ENCODE assay signal across 6 cellular contexts in genomic region chr16:2212362-2213324, GRCh38. TPM values are rescaled to one million over a fixed set of nuclear protein-coding genes. Genes with fewer than 3 reads are reported as not detected.
A peak's percentile ranks its signal among the peaks of the same experiment; 100 is the strongest.
DNase-seq lines count a peak whose midpoint lies in the region; ATAC-seq and TF ChIP-seq lines count a peak whose summit lies in the region.

No MANE protein-coding gene starts in this region.

- in situ Hi-C loops in HAP-1 (cut with MboI; ENCODE audit: low sequenced_read_pairs) = no loop called here

- POLR2A ChIA-PET in activated CD8-positive, alpha-beta T cell treated with anti-CD3 and anti-CD28 coated beads, Interleukin-2, amount 10 ng/mL, durations not matched to agents 7 days and 5 days (lab: Charles Lee) = no interaction called here
- POLR2A ChIA-PET in naive thymus-derived CD4-positive, alpha-beta T cell (lab: Charles Lee) = interaction anchor here (0.9 kb wide), 1 partner anchor 9 kb away, joined by 3 read pairs; no protein-coding TSS in a partner anchor

- H3K27me3 ChIP-seq in HAP-1 (ENCODE audit: low read depth) (no peaks in the 10 kb centered on the region), uterus (no peaks in the 10 kb centered on the region)
- H3K27me3 ChIP-seq in naive thymus-derived CD4-positive, alpha-beta T cell (ENCODE audit: control insufficient read depth in 2 of 2, insufficient read depth in 2 of 2, low read length in 2 of 2) = no peaks in the 10 kb centered on the region

- H3K4me3 Mint-ChIP-seq in activated CD8-positive, alpha-beta T cell treated with anti-CD3 and anti-CD28 coated beads, Interleukin-2, amount 10 ng/mL, durations not matched to agents 7 days and 5 days = peak overlapping the region; percentile 83
- H3K4me3 Mint-ChIP-seq in naive thymus-derived CD4-positive, alpha-beta T cell = peak overlapping the region; percentile 65 to 81 (median 76)

- no peak for TF ChIP-seq POLR2A in uterus (IDR thresholded peaks at IDR 0.05)

- CTCF ChIA-PET in activated CD8-positive, alpha-beta T cell treated with anti-CD3 and anti-CD28 coated beads, Interleukin-2, amount 10 ng/mL, durations not matched to agents 7 days and 5 days (lab: Charles Lee) = no interaction called here
- CTCF ChIA-PET in naive thymus-derived CD4-positive, alpha-beta T cell (lab: Charles Lee) = no interaction called here

- H3K9me3 ChIP-seq in HAP-1 = no peaks in the 10 kb centered on the region
- H3K9me3 ChIP-seq in naive thymus-derived CD4-positive, alpha-beta T cell (ENCODE audit: control insufficient read depth in 2 of 3, low read length in 3 of 3) = no peaks in the 10 kb centered on the region
- no peaks in the 10 kb centered on the region for H3K9me3 ChIP-seq in uterus

- H3K4me1 ChIP-seq in HAP-1 (peaks cover 22% of the 10 kb centered on the region), uterus (peaks cover 0 to 12% of the 10 kb centered on the region in 2 donors)
- peaks cover 14 to 16% of the 10 kb centered on the region in 2 donors for H3K4me1 ChIP-seq in naive thymus-derived CD4-positive, alpha-beta T cell (ENCODE audit: control insufficient read depth in 2 of 2, insufficient read depth in 2 of 2, low read length in 2 of 2)

- peaks cover 24% of the 10 kb centered on the region for H3K36me3 Mint-ChIP-seq in activated CD8-positive, alpha-beta T cell treated with anti-CD3 and anti-CD28 coated beads, Interleukin-2, amount 10 ng/mL, durations not matched to agents 7 days and 5 days (ENCODE audit: low read depth)
- peaks cover 0 to 4% (median 2%) of the 10 kb centered on the region in 5 donors for H3K36me3 Mint-ChIP-seq in naive thymus-derived CD4-positive, alpha-beta T cell

- peaks cover 28% of the 10 kb centered on the region for H3K36me3 ChIP-seq in HAP-1 (replicated peaks)
- H3K36me3 ChIP-seq in naive thymus-derived CD4-positive, alpha-beta T cell (ENCODE audit: control insufficient read depth in 2 of 3, insufficient read depth in 3 of 3, low read length in 3 of 3) = peaks cover 0 to 27% (median 6%) of the 10 kb centered on the region in 3 experiments
- no peaks in the 10 kb centered on the region for H3K36me3 ChIP-seq in uterus

- H3K4me3 ChIP-seq in HAP-1 = peak overlapping the region; percentile 50
- no peak overlapping the region for H3K4me3 ChIP-seq in naive thymus-derived CD4-positive, alpha-beta T cell (ENCODE audit: low read length)
- H3K4me3 ChIP-seq in uterus = no peak overlapping the region

- H3K27me3 Mint-ChIP-seq in activated CD8-positive, alpha-beta T cell treated with anti-CD3 and anti-CD28 coated beads, Interleukin-2, amount 10 ng/mL, durations not matched to agents 7 days and 5 days (ENCODE audit: low read depth) = no peaks in the 10 kb centered on the region
- no peaks in the 10 kb centered on the region for H3K27me3 Mint-ChIP-seq in naive thymus-derived CD4-positive, alpha-beta T cell

- peak in 1 of 2 experiments; percentile 47 for DNase-seq in HAP-1 (ENCODE audit: low spot score in 2 of 2)
- DNase-seq in activated CD8-positive, alpha-beta T cell treated with anti-CD3 and anti-CD28 coated beads, Interleukin-2, amount 10 ng/mL, durations not matched to agents 7 days and 5 days = no peak
- DNase-seq in naive thymus-derived CD4-positive, alpha-beta T cell = no peak
- DNase-seq in uterus = no peak

- ATAC-seq in activated CD8-positive, alpha-beta T cell treated with anti-CD3 and anti-CD28 coated beads, Interleukin-2, amount 10 ng/mL, durations not matched to agents 7 days and 5 days = no peak
- no peak for ATAC-seq in naive thymus-derived CD4-positive, alpha-beta T cell
- ATAC-seq in HG03139 (IDR thresholded peaks at IDR 0.05; ENCODE audit: unreplicated experiment) = no peak
- ATAC-seq in GM21390 (IDR thresholded peaks at IDR 0.05; ENCODE audit: unreplicated experiment) = no peak

- no peak overlapping the region for H3K27ac ChIP-seq in naive thymus-derived CD4-positive, alpha-beta T cell (ENCODE audit: low read depth, low read length)
- H3K27ac ChIP-seq in uterus = no peak overlapping the region

- intact Hi-C loops in naive thymus-derived CD4-positive, alpha-beta T cell (cut with micrococcal nuclease) = no loop called here
- intact Hi-C loops in uterus (cut with DNase I; ENCODE audit: low total_unique reads) = loop anchor here (10.0 kb wide), 1 partner anchor 58 kb away; the partner anchor contains the start of gene TRAF7

- no peaks in the 10 kb centered on the region for H3K9me3 Mint-ChIP-seq in activated CD8-positive, alpha-beta T cell treated with anti-CD3 and anti-CD28 coated beads, Interleukin-2, amount 10 ng/mL, durations not matched to agents 7 days and 5 days (ENCODE audit: insufficient read depth)
- H3K9me3 Mint-ChIP-seq in naive thymus-derived CD4-positive, alpha-beta T cell = peaks cover 0 to 1% (median 0%) of the 10 kb centered on the region in 11 donors

- TF ChIP-seq CTCF in uterus (IDR thresholded peaks at IDR 0.05) = no peak

- H3K27ac Mint-ChIP-seq in activated CD8-positive, alpha-beta T cell treated with anti-CD3 and anti-CD28 coated beads, Interleukin-2, amount 10 ng/mL, durations not matched to agents 7 days and 5 days = peak overlapping the region; percentile 78
- H3K27ac Mint-ChIP-seq in naive thymus-derived CD4-positive, alpha-beta T cell = peak overlapping the region in 5 of 9 donors; percentile 26 to 71 (median 67)

- peaks cover 26% of the 10 kb centered on the region for H3K4me1 Mint-ChIP-seq in activated CD8-positive, alpha-beta T cell treated with anti-CD3 and anti-CD28 coated beads, Interleukin-2, amount 10 ng/mL, durations not matched to agents 7 days and 5 days (ENCODE audit: low read depth)
- peaks cover 11 to 24% (median 20%) of the 10 kb centered on the region in 7 donors for H3K4me1 Mint-ChIP-seq in naive thymus-derived CD4-positive, alpha-beta T cell

RNA-seq across cellular contexts. Expression of gene BRICD5, which starts 2.0 kb away (rescaled TPM):
- total RNA-seq in activated CD8-positive, alpha-beta T cell treated with anti-CD3 and anti-CD28 coated beads, Interleukin-2, amount 10 ng/mL, durations not matched to agents 7 days and 5 days = 10 to 100 TPM; 14.8 to 15.0 TPM
- 10 to 100 TPM in 4 of 5 experiments, 1 to 10 TPM in 1; 5.7 to 44.3 (median 16.0) TPM for total RNA-seq in naive thymus-derived CD4-positive, alpha-beta T cell
- under 1 TPM in 1 of 2 donors, not detected in 1; 0.22 TPM for polyA plus RNA-seq in naive thymus-derived CD4-positive, alpha-beta T cell
- total RNA-seq in uterus = 10 to 100 TPM in 1 of 4 donors, 1 to 10 TPM in 3; 1.2 to 16.9 (median 1.7) TPM

RNA-seq across cellular contexts. Expression of gene PGP, which starts 2.0 kb away (rescaled TPM):
- total RNA-seq in activated CD8-positive, alpha-beta T cell treated with anti-CD3 and anti-CD28 coated beads, Interleukin-2, amount 10 ng/mL, durations not matched to agents 7 days and 5 days = 10 to 100 TPM; 28.5 to 29.0 TPM
- total RNA-seq in naive thymus-derived CD4-positive, alpha-beta T cell = 10 to 100 TPM in 3 of 5 experiments, 1 to 10 TPM in 2; 7.7 to 26.5 (median 20.4) TPM
- 10 to 100 TPM in 1 of 2 donors, 1 to 10 TPM in 1; 6.0 to 12.9 TPM for polyA plus RNA-seq in naive thymus-derived CD4-positive, alpha-beta T cell
- total RNA-seq in uterus = 10 to 100 TPM in 2 of 4 donors, 1 to 10 TPM in 2; 2.6 to 14.4 (median 10.4) TPM

RNA-seq across cellular contexts. Expression of gene MLST8, which starts 7.4 kb away (rescaled TPM):
- 10 to 100 TPM; 34.5 to 37.8 TPM for total RNA-seq in activated CD8-positive, alpha-beta T cell treated with anti-CD3 and anti-CD28 coated beads, Interleukin-2, amount 10 ng/mL, durations not matched to agents 7 days and 5 days
- total RNA-seq in naive thymus-derived CD4-positive, alpha-beta T cell = 10 to 100 TPM; 25.1 to 41.2 (median 35.5) TPM
- 10 to 100 TPM; 20.7 to 36.4 TPM for polyA plus RNA-seq in naive thymus-derived CD4-positive, alpha-beta T cell
- 10 to 100 TPM in 3 of 4 donors, 1 to 10 TPM in 1; 9.3 to 32.8 (median 21.5) TPM for total RNA-seq in uterus

RNA-seq across cellular contexts. Expression of gene E4F1, which starts 10.7 kb away (rescaled TPM):
- total RNA-seq in activated CD8-positive, alpha-beta T cell treated with anti-CD3 and anti-CD28 coated beads, Interleukin-2, amount 10 ng/mL, durations not matched to agents 7 days and 5 days = 10 to 100 TPM; 33.8 to 34.3 TPM
- 10 to 100 TPM; 31.3 to 45.6 (median 36.8) TPM for total RNA-seq in naive thymus-derived CD4-positive, alpha-beta T cell
- 10 to 100 TPM; 12.6 to 25.6 TPM for polyA plus RNA-seq in naive thymus-derived CD4-positive, alpha-beta T cell
- total RNA-seq in uterus = 10 to 100 TPM in 3 of 4 donors, 1 to 10 TPM in 1; 8.2 to 41.8 (median 29.9) TPM

RNA-seq across cellular contexts. Expression of gene CASKIN1, which starts 16.2 kb away (rescaled TPM):
- under 1 TPM; 0.05 to 0.63 TPM for total RNA-seq in activated CD8-positive, alpha-beta T cell treated with anti-CD3 and anti-CD28 coated beads, Interleukin-2, amount 10 ng/mL, durations not matched to agents 7 days and 5 days
- total RNA-seq in naive thymus-derived CD4-positive, alpha-beta T cell = under 1 TPM in 1 of 5 experiments, not detected in 4; 0.19 TPM
- not detected for polyA plus RNA-seq in naive thymus-derived CD4-positive, alpha-beta T cell
- 1 to 10 TPM in 1 of 4 donors, under 1 TPM in 1, not detected in 2; 0.40 to 2.7 TPM for total RNA-seq in uterus
